ENCODE assay signal across 17 cellular contexts in the genomic region with DNA sequence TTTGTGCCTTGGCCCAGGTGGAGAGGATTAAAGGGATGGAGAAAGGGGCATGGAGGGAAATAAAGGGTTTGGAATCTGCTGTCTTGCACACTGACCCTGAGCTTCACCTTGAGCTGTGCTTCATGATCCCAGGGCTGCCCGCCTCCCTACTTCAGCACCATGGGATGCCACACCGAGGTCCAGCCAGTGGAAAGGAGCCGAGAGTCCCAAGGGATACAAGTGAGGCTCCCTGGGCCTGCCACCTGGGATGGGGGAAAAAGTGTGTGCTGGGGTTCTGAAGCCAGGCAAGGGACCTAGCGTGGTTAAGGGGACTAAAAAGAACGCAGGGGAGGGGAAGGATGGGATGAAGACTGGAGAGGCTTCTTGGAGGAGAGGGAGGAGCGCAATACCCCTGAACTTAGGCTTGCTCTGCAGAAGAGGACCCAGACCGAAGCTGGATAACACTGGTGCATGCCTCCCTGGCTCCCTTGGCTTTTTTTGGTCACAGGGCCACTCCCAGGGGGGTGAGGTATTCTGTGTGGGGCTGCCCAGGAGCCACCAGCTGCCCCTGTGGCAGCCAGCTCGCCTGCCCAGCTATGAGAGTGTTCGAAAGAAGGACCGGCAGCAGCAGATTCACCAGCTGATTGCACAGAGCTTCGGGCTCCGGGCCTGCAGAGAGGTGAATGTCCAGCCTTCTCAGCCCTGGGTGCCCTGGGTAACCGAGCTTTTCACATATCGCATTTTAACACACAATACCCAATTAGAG. TPM values are rescaled to one million over a fixed set of nuclear protein-coding genes. Genes with fewer than 3 reads are reported as not detected.
A peak's percentile ranks its signal among the peaks of the same experiment; 100 is the strongest.
DNase-seq lines count a peak whose midpoint lies in the region; ATAC-seq and TF ChIP-seq lines count a peak whose summit lies in the region.
"Had no signal": no experiment of that assay in that cellular context is flagged by ENCODE, and none has a peak within 500 bp of the region (broad histone marks: within the 10 kb centered on the region; RNA-seq: fewer than 3 reads in every experiment).

No MANE protein-coding gene starts in this region.

- H4K91ac ChIP-seq in H9 (ENCODE audit: insufficient read length, low read depth, low read length): no peak overlapping the region

- H3K4me3 Mint-ChIP-seq in H9 (no peak overlapping the region), brain (no peak overlapping the region), neural progenitor cell (no peak overlapping the region)
- H3K4me3 Mint-ChIP-seq: CD8-positive, alpha-beta T cell had no signal

- no peaks in the 10 kb centered on the region for H3K23me2 ChIP-seq in H9 (ENCODE audit: insufficient read length, low read depth, low read length, poor library complexity, severe bottlenecking)

- H3K36me3 Mint-ChIP-seq in H9 (ENCODE audit: insufficient read depth in 1 of 3, low read depth in 3 of 3) (peaks cover 16 to 45% (median 44%) of the 10 kb centered on the region in 3 experiments), brain (peaks cover 30% of the 10 kb centered on the region), neural progenitor cell (peaks cover 19% of the 10 kb centered on the region)

- DNase-seq in NCI-H2171 treated with DMSO at 0.1 percent for 48 hours (lab: John Stamatoyannopoulos, UW) (peak; percentile 39), NCI-H2171 (lab: John Stamatoyannopoulos, UW) (no peak), H9 (no peak), neural progenitor cell (ENCODE audit: low spot score) (no peak), KBM-7 (no peak)
- DNase-seq: BE2C; CD8-positive, alpha-beta T cell; DND-41; GOT3; NCI-H1417 treated with DMSO at 0.1 percent for 48 hours; NCI-H1930; SHP77; SK-N-SH had no signal

- H3K4ac ChIP-seq in H9 (ENCODE audit: low read depth, low read length): no peak overlapping the region

- TF ChIP-seq CTCF in H9 (conservative IDR thresholded peaks at IDR 0.05) (no peak), brain (conservative IDR thresholded peaks at IDR 0.05) (no peak), neural progenitor cell (IDR thresholded peaks at IDR 0.05) (no peak)

- WGBS in H9 (ENCODE audit: extremely low coverage, insufficient read length, low lambda C conversion rate): no CpG with 5 or more reads among the region's 14 CpGs

- H4K8ac ChIP-seq in H9 (replicated peaks; ENCODE audit: insufficient read length, low read depth, low read length): no peak overlapping the region

- H3K4me1 Mint-ChIP-seq in H9: peaks cover 38 to 40% of the 10 kb centered on the region in 2 experiments
- H3K4me1 Mint-ChIP-seq in brain: peaks cover 46% of the 10 kb centered on the region
- H3K4me1 Mint-ChIP-seq in neural progenitor cell: peaks cover 40% of the 10 kb centered on the region

- no peaks in the 10 kb centered on the region for H3K27me3 ChIP-seq in H9 (ENCODE audit: insufficient read depth, low read length)
- no peaks in the 10 kb centered on the region for H3K27me3 ChIP-seq in neural progenitor cell
- H3K27me3 ChIP-seq: BE2C had no signal

- no peak overlapping the region for H3K4me3 ChIP-seq in neural progenitor cell

- no peak overlapping the region; the same call in 1 of the 2 replicates for H3K14ac ChIP-seq in H9 (ENCODE audit: insufficient read depth, low read length)

- in situ Hi-C loops in KBM-7 (cut with MboI; ENCODE audit: low pct_unique_long_range_greater_than_20kb, low sequenced_read_pairs): no loop called here

- H2BK120ac ChIP-seq in H9 (ENCODE audit: low read depth, low read length, poor library complexity, severe bottlenecking): no peak overlapping the region

- H4K20me1 ChIP-seq in H9 (ENCODE audit: control insufficient read depth, insufficient read depth, insufficient read length) (peaks cover 3% of the 10 kb centered on the region), neural progenitor cell (ENCODE audit: low read depth) (peaks cover 50% of the 10 kb centered on the region)

- H3K27me3 Mint-ChIP-seq in H9 (ENCODE audit: low read depth) (no peaks in the 10 kb centered on the region), brain (no peaks in the 10 kb centered on the region), neural progenitor cell (ENCODE audit: insufficient read depth, low read depth) (peaks cover 12% of the 10 kb centered on the region)

- no peaks in the 10 kb centered on the region for H3K79me1 ChIP-seq in H9 (ENCODE audit: insufficient read depth, low read depth, low read length, poor library complexity, severe bottlenecking)

- H3K4me1 ChIP-seq in H9 (ENCODE audit: insufficient read depth, low read length) (peaks cover 2% of the 10 kb centered on the region; the same call in 1 of the 2 replicates), neural progenitor cell (peaks cover 14% of the 10 kb centered on the region)

- no peak overlapping the region for H3K18ac ChIP-seq in H9 (ENCODE audit: insufficient read length, low read depth, low read length)

- no peak overlapping the region for H2BK20ac ChIP-seq in H9 (ENCODE audit: low read depth, low read length, poor library complexity, severe bottlenecking)

- no peak overlapping the region for H2BK15ac ChIP-seq in H9 (ENCODE audit: low read depth, low read length)

- no peak overlapping the region for H2AK5ac ChIP-seq in H9 (ENCODE audit: insufficient read length, low read length)

- H3T11ph ChIP-seq in H9 (ENCODE audit: low read length): no peak overlapping the region

- no peak overlapping the region for H2BK5ac ChIP-seq in H9 (ENCODE audit: insufficient read length, low read length)

- H3K4me2 ChIP-seq in H9 (ENCODE audit: insufficient read depth, insufficient read length, low read length) (no peak overlapping the region), neural progenitor cell (no peak overlapping the region)
- H3K4me2 ChIP-seq: SK-N-SH had no signal

- H3K9me3 Mint-ChIP-seq in H9 (no peaks in the 10 kb centered on the region), brain (peaks cover 0 to 2% (median 0%) of the 10 kb centered on the region in 5 experiments), neural progenitor cell (no peaks in the 10 kb centered on the region)
- H3K9me3 Mint-ChIP-seq: CD8-positive, alpha-beta T cell had no signal

- H3K27ac ChIP-seq in H9 (ENCODE audit: insufficient read length, low read depth, low read length): no peak overlapping the region
- no peak overlapping the region for H3K27ac ChIP-seq in neural progenitor cell
- H3K27ac ChIP-seq: 22Rv1 had no signal

- no peak overlapping the region for H3K23ac ChIP-seq in H9 (ENCODE audit: insufficient read length, low read depth, low read length)

- peaks cover 7% of the 10 kb centered on the region for H3K36me3 ChIP-seq in neural progenitor cell

- H2AFZ ChIP-seq in H9 (ENCODE audit: low read length) (no peak overlapping the region), neural progenitor cell (replicated peaks) (no peak overlapping the region)

- ATAC-seq in HG03342 (IDR thresholded peaks at IDR 0.05; ENCODE audit: unreplicated experiment): no peak
- ATAC-seq in GM19395 (IDR thresholded peaks at IDR 0.05; ENCODE audit: unreplicated experiment): no peak
- ATAC-seq: CD8-positive, alpha-beta T cell had no signal

- H3K27ac Mint-ChIP-seq in H9 (peak overlapping the region in 2 of 3 experiments; percentile 66 to 87; a peak in 3 of 7 replicates), brain (peak overlapping the region; percentile 14 to 95 (median 53)), neural progenitor cell (peak overlapping the region; percentile 39)
- H3K27ac Mint-ChIP-seq: CD8-positive, alpha-beta T cell had no signal

- H2BK12ac ChIP-seq in H9 (ENCODE audit: insufficient read length, low read depth, low read length): no peak overlapping the region

- no peak overlapping the region for H4K5ac ChIP-seq in H9 (ENCODE audit: insufficient read length, low read depth, low read length)

- H3F3A ChIP-seq in neural progenitor cell (ENCODE audit: low read depth): peaks cover 31% of the 10 kb centered on the region

- no peak overlapping the region for H3K56ac ChIP-seq in H9 (ENCODE audit: insufficient read length, low read depth, low read length)

- no peaks in the 10 kb centered on the region for H3K79me2 ChIP-seq in H9 (ENCODE audit: insufficient read depth, low read length)
- H3K79me2 ChIP-seq in neural progenitor cell (ENCODE audit: low read depth): peaks cover 3% of the 10 kb centered on the region

- no peak overlapping the region for H3K9ac ChIP-seq in H9 (ENCODE audit: extremely low read depth, insufficient read length, low read length)
- H3K9ac ChIP-seq in neural progenitor cell: no peak overlapping the region
- H3K9ac ChIP-seq: SK-N-SH had no signal

- no peaks in the 10 kb centered on the region for H3K9me3 ChIP-seq in H9 (ENCODE audit: control insufficient read depth, low read depth, low read length)
- H3K9me3 ChIP-seq in neural progenitor cell (ENCODE audit: low read depth): no peaks in the 10 kb centered on the region
- H3K9me3 ChIP-seq: BE2C, SK-N-SH had no signal

RNA-seq across cellular contexts. Expression of a gene that starts 7.2 kb away (rescaled TPM):
- total RNA-seq in H9 (2021) (85.9 and 91.8 TPM in 2 replicates), neural progenitor cell (ENCODE audit: low replicate concordance) (39.1 and 50.4 TPM in 2 replicates)
- 81.3 TPM for polyA plus RNA-seq in brain (ENCODE audit: insufficient read depth, low read depth, low replicate concordance)

RNA-seq across cellular contexts. Expression of a gene that starts 7.2 kb away (rescaled TPM):
- total RNA-seq in H9 (2021): 15.1 and 16.5 TPM in 2 replicates
- polyA plus RNA-seq in brain (ENCODE audit: insufficient read depth, low read depth, low replicate concordance): 6.0 TPM
- total RNA-seq in neural progenitor cell (ENCODE audit: low replicate concordance): 26.6 and 31.3 TPM in 2 replicates

RNA-seq across cellular contexts. Expression of a gene that starts 19.9 kb away (rescaled TPM):
- total RNA-seq in H9 (2021) (24.0 and 26.4 TPM in 2 replicates), neural progenitor cell (ENCODE audit: low replicate concordance) (12.2 and 33.0 TPM in 2 replicates)
- polyA plus RNA-seq in brain (ENCODE audit: insufficient read depth, low read depth, low replicate concordance): 5.6 TPM

RNA-seq across cellular contexts. Expression of a gene that starts 31.5 kb away (rescaled TPM):
- total RNA-seq in H9 (2021) (105 and 106 TPM in 2 replicates), neural progenitor cell (ENCODE audit: low replicate concordance) (57.0 and 63.8 TPM in 2 replicates)
- polyA plus RNA-seq in brain (ENCODE audit: insufficient read depth, low read depth, low replicate concordance): 78.7 TPM
